ENCODE assay signal across 1 cellular context in the genomic region with DNA sequence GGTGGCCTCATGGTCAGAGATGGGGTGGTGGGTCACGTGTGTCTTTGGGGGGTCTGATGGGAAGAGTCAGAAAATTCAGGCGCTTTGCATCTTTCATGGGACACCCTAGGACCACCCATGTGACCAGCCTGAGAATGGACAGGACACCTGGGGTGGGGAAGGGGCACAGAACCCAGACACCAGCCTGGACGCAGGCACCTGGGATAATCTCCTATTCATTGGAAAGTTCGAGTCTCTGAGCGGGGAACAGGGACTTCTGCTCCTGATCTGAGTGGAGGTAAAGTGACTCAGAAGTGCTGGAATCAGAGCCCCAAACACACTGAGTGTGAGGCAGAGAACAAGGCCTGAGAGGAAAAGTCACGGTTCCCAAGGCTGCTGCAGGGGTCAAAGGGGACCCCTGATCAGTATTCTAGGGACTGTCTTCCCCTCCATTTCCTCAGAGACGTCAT.
TF ChIP-seq lines count a peak whose summit lies in the region.

No MANE protein-coding gene starts in this region.

TF ChIP-seq in endothelial cell of umbilical vein, 7 proteins besides CTCF, POLR2A, EP300 and RAD21 (continued from another document):
- TF ChIP-seq JUN (IDR thresholded peaks at IDR 0.05; ENCODE audit: borderline replicate concordance, insufficient read depth, insufficient read length, low read depth) = no peak
